In the genomic region with DNA sequence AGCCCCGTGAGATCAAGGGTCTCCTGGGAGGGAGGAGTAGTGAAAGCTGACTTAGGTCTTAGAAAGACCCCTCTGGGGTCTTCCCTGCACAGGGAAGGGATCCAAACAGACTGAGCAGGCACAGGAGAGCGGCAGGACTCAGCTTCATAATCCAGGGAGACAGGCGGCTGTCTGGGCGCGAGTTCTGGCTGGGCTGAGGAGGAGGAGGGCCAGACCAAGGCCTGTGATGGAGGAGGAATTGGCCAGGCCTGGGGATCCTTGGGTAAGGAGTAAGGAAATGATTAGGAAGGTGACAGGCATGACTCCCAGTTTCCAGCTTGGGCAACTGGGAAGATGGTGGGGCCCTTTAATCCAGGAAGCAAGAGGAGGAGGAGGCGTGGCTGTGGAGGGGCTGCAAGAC, we compare ENCODE assay signal across 23 cellular contexts.
DNase-seq lines count a peak whose midpoint lies in the region; ATAC-seq, FAIRE-seq and TF ChIP-seq lines count a peak whose summit lies in the region.
"Had no signal": no experiment of that assay in that cellular context is flagged by ENCODE, and none has a peak within 500 bp of the region (broad histone marks: within the 10 kb centered on the region; RNA-seq: fewer than 3 reads in every experiment).

No MANE protein-coding gene starts in this region.

- H3K27me3 ChIP-seq in neural progenitor cell (no peaks in the 10 kb centered on the region), stomach (peaks cover 0 to 12% (median 0%) of the 10 kb centered on the region in 3 donors)
- H3K27me3 ChIP-seq: BLaER1 had no signal

- FAIRE-seq in D721Med (lab: Jason Lieb, UNC), result no peak
- FAIRE-seq: A204.1, GM12891, GM18507, H54 had no signal

- H3K36me3 Mint-ChIP-seq in neural progenitor cell, result no peaks in the 10 kb centered on the region
- H3K36me3 Mint-ChIP-seq: CD4-positive, CD25-positive, alpha-beta regulatory T cell; CD8-positive, alpha-beta T cell had no signal

- ATAC-seq in left cardiac atrium (no peak), GM18858 (IDR thresholded peaks at IDR 0.05; ENCODE audit: unreplicated experiment) (no peak)
- ATAC-seq: CD8-positive, alpha-beta T cell; GM23338 had no signal

- H3K27ac Mint-ChIP-seq in neural progenitor cell, result peak overlapping the region; percentile 72
- H3K27ac Mint-ChIP-seq: B cell; CD4-positive, CD25-positive, alpha-beta regulatory T cell; CD8-positive, alpha-beta T cell; GM23338; HFFc6 had no signal

- no peaks in the 10 kb centered on the region for H3K4me1 ChIP-seq in neural progenitor cell
- no peaks in the 10 kb centered on the region for H3K4me1 ChIP-seq in stomach
- H3K4me1 ChIP-seq: BLaER1, HAP-1 had no signal

- H3K27ac ChIP-seq in neural progenitor cell (no peak overlapping the region), stomach (no peak overlapping the region)
- H3K27ac ChIP-seq: 22Rv1, BLaER1, C4-2B had no signal

- H4K20me1 ChIP-seq in neural progenitor cell (ENCODE audit: low read depth), result no peaks in the 10 kb centered on the region
- H4K20me1 ChIP-seq: BLaER1 had no signal

- H3K9me3 Mint-ChIP-seq in neural progenitor cell, result peaks cover 2% of the 10 kb centered on the region
- H3K9me3 Mint-ChIP-seq: CD8-positive, alpha-beta T cell; GM23338; HFFc6 had no signal

- WGBS in stomach, 5 donors, result 89 to 98% (median 93%) methylated on average over 6 of the region's 6 CpGs

- H3K4me3 Mint-ChIP-seq in neural progenitor cell, result no peak overlapping the region
- H3K4me3 Mint-ChIP-seq: B cell; CD4-positive, CD25-positive, alpha-beta regulatory T cell; CD8-positive, alpha-beta T cell; GM23338; HFFc6 had no signal

- intact Hi-C loops in cardiac septum (cut with DNase I) (no loop called here), left cardiac atrium (cut with DNase I) (no loop called here), stomach (cut with DNase I; ENCODE audit: low total_unique reads) (no loop called here)

- H3K36me3 ChIP-seq in neural progenitor cell (no peaks in the 10 kb centered on the region), stomach (no peaks in the 10 kb centered on the region)
- H3K36me3 ChIP-seq: BLaER1, HAP-1 had no signal

- TF ChIP-seq POLR2A in stomach (IDR thresholded peaks at IDR 0.05), result no peak

- no peak for TF ChIP-seq CTCF in neural progenitor cell (IDR thresholded peaks at IDR 0.05)
- TF ChIP-seq CTCF in stomach (IDR thresholded peaks at IDR 0.05), result no peak
- TF ChIP-seq CTCF in D721Med (IDR thresholded peaks at IDR 0.05; ENCODE audit: insufficient read depth, missing control alignments), result no peak

- no peaks in the 10 kb centered on the region for H3K9me3 ChIP-seq in neural progenitor cell (ENCODE audit: low read depth)
- H3K9me3 ChIP-seq in stomach, result no peaks in the 10 kb centered on the region
- H3K9me3 ChIP-seq: BLaER1, HAP-1 had no signal

- peak overlapping the region; percentile 5 for H2AFZ ChIP-seq in neural progenitor cell (replicated peaks)
- H2AFZ ChIP-seq: GM23338 had no signal

- peaks cover 9% of the 10 kb centered on the region for H3K4me1 Mint-ChIP-seq in neural progenitor cell
- H3K4me1 Mint-ChIP-seq: B cell, GM23338 had no signal

- peaks cover 16% of the 10 kb centered on the region for H3K27me3 Mint-ChIP-seq in neural progenitor cell (ENCODE audit: insufficient read depth, low read depth)

- H3K9ac ChIP-seq in neural progenitor cell, result no peak overlapping the region
- H3K9ac ChIP-seq: BLaER1 had no signal

- H3K79me2 ChIP-seq in neural progenitor cell (ENCODE audit: low read depth), result no peaks in the 10 kb centered on the region

- no peaks in the 10 kb centered on the region for H3F3A ChIP-seq in neural progenitor cell (ENCODE audit: low read depth)

- H3K4me3 ChIP-seq in neural progenitor cell (no peak overlapping the region), stomach (no peak overlapping the region)
- H3K4me3 ChIP-seq: BLaER1, GM23338, HAP-1 had no signal

- TF ChIP-seq EP300 in stomach (IDR thresholded peaks at IDR 0.05), result no peak

- DNase-seq in cardiac septum (ENCODE audit: low spot score), result peak; percentile 74
- DNase-seq in left cardiac atrium, result no peak
- DNase-seq in neural progenitor cell (ENCODE audit: low spot score), result no peak
- DNase-seq in stomach, result peak; percentile 10
- no peak for DNase-seq in COLO829 (ENCODE audit: low spot score)
- DNase-seq in D721Med (ENCODE audit: insufficient read length, low spot score), result no peak
- DNase-seq: CD4-positive, CD25-positive, alpha-beta regulatory T cell; CD8-positive, alpha-beta T cell; DMS53; DMS79 treated with DMSO at 0.1 percent for 48 hours; GF-D8; HFFc6 had no signal

- no peak overlapping the region for H3K4me2 ChIP-seq in neural progenitor cell
- H3K4me2 ChIP-seq: BLaER1, GM23338 had no signal

Comparison
In these comparisons a context has a peak if more than half of its experiments do, and no peak if none do; other contexts are left out.
1. DNase-seq: peak in cardiac septum (single experiment) and stomach (single experiment); none in left cardiac atrium (single experiment), neural progenitor cell (single experiment), COLO829 (single experiment) and D721Med (single experiment).